In genomic region chr1:21232044-21232443, GRCh38 we compare ENCODE assay signal across 1 cellular context.
TF ChIP-seq lines count a peak whose summit lies in the region.

No MANE protein-coding gene starts in this region.

TF ChIP-seq in HepG2, 621 proteins besides CTCF, POLR2A, EP300 and RAD21 (continues in another document):
- peak; percentile 52 for TF ChIP-seq ZNF770 (CRISPR knock-in tag; IDR thresholded peaks at IDR 0.05)
- no peak for TF ChIP-seq ZNF724P (CRISPR knock-in tag; IDR thresholded peaks at IDR 0.05; ENCODE audit: borderline replicate concordance)
- TF ChIP-seq ZNF674 (CRISPR knock-in tag; IDR thresholded peaks at IDR 0.05; ENCODE audit: low read depth): no peak
- TF ChIP-seq KLF11 (CRISPR knock-in tag; IDR thresholded peaks at IDR 0.05): no peak
- TF ChIP-seq ZZZ3 (CRISPR knock-in tag; IDR thresholded peaks at IDR 0.05; ENCODE audit: borderline replicate concordance): no peak
- no peak for TF ChIP-seq JARID2 (CRISPR knock-in tag; IDR thresholded peaks at IDR 0.05; ENCODE audit: insufficient replicate concordance)
- no peak for TF ChIP-seq SCMH1 (CRISPR knock-in tag; IDR thresholded peaks at IDR 0.05; ENCODE audit: borderline replicate concordance)
- TF ChIP-seq NKX3-1 (CRISPR knock-in tag; IDR thresholded peaks at IDR 0.05): no peak
- TF ChIP-seq LCORL (IDR thresholded peaks at IDR 0.05): no peak
- no peak for TF ChIP-seq LCORL (CRISPR knock-in tag; IDR thresholded peaks at IDR 0.05)
- TF ChIP-seq ZNF337 (CRISPR knock-in tag; IDR thresholded peaks at IDR 0.05; ENCODE audit: borderline replicate concordance, low read depth): no peak
- TF ChIP-seq BRF2 (CRISPR knock-in tag; IDR thresholded peaks at IDR 0.05): no peak
- no peak for TF ChIP-seq ZFY (CRISPR knock-in tag; IDR thresholded peaks at IDR 0.05)
- no peak for TF ChIP-seq CC2D1A (CRISPR knock-in tag; IDR thresholded peaks at IDR 0.05)
- TF ChIP-seq SNAPC5 (CRISPR knock-in tag; IDR thresholded peaks at IDR 0.05; ENCODE audit: borderline replicate concordance): no peak
- TF ChIP-seq ETS1 (CRISPR knock-in tag; IDR thresholded peaks at IDR 0.05): no peak
- no peak for TF ChIP-seq PAXIP1 (CRISPR knock-in tag; conservative IDR thresholded peaks at IDR 0.05)
- no peak for TF ChIP-seq MED8 (CRISPR knock-in tag; IDR thresholded peaks at IDR 0.05; ENCODE audit: insufficient replicate concordance)
- TF ChIP-seq MAF1 (CRISPR knock-in tag; IDR thresholded peaks at IDR 0.05; ENCODE audit: borderline replicate concordance): no peak
- no peak for TF ChIP-seq MLXIP (CRISPR knock-in tag; IDR thresholded peaks at IDR 0.05; ENCODE audit: borderline replicate concordance)
- TF ChIP-seq JUND (CRISPR knock-in tag; IDR thresholded peaks at IDR 0.05): no peak
- no peak for TF ChIP-seq SYNCRIP (IDR thresholded peaks at IDR 0.05; ENCODE audit: insufficient read depth, low read depth, low read length)
- no peak for TF ChIP-seq ZNF547 (CRISPR knock-in tag; IDR thresholded peaks at IDR 0.05)
- no peak for TF ChIP-seq ELK4 (CRISPR knock-in tag; IDR thresholded peaks at IDR 0.05; ENCODE audit: borderline replicate concordance)
- peak; percentile 93 for TF ChIP-seq STAG1 (CRISPR knock-in tag; IDR thresholded peaks at IDR 0.05)
- no peak for TF ChIP-seq ZNF678 (CRISPR knock-in tag; IDR thresholded peaks at IDR 0.05)
- no peak for TF ChIP-seq ZBTB2 (CRISPR knock-in tag; IDR thresholded peaks at IDR 0.05; ENCODE audit: low read depth)
- no peak for TF ChIP-seq NR2F1 (CRISPR knock-in tag; IDR thresholded peaks at IDR 0.05)
- no peak for TF ChIP-seq CREBL2 (CRISPR knock-in tag; IDR thresholded peaks at IDR 0.05; ENCODE audit: borderline replicate concordance)
- no peak for TF ChIP-seq ZNF430 (CRISPR knock-in tag; IDR thresholded peaks at IDR 0.05)
- TF ChIP-seq ZNF891 (CRISPR knock-in tag; IDR thresholded peaks at IDR 0.05): no peak
- no peak for TF ChIP-seq ZNF235 (CRISPR knock-in tag; IDR thresholded peaks at IDR 0.05; ENCODE audit: borderline replicate concordance)
- no peak for TF ChIP-seq PAF1 (CRISPR knock-in tag; IDR thresholded peaks at IDR 0.05)
- no peak for TF ChIP-seq TFE3 (CRISPR knock-in tag; IDR thresholded peaks at IDR 0.05)
- peak; percentile 94 for TF ChIP-seq SMC3 (IDR thresholded peaks at IDR 0.05; ENCODE audit: low read length)
- TF ChIP-seq CEBPB (IDR thresholded peaks at IDR 0.05; ENCODE audit: borderline replicate concordance, low read depth, low read length): no peak
- no peak for TF ChIP-seq ZNF496 (CRISPR knock-in tag; IDR thresholded peaks at IDR 0.05; ENCODE audit: insufficient replicate concordance)
- 0 out of 2 replicates have a peak, but pooled peaks have one; percentile 26 for TF ChIP-seq ELF3 (CRISPR knock-in tag; IDR thresholded peaks at IDR 0.05)
- TF ChIP-seq ARID5B (CRISPR knock-in tag; IDR thresholded peaks at IDR 0.05): 0 out of 2 replicates have a peak, but pooled peaks have one; percentile 9
- TF ChIP-seq GPN1 (CRISPR knock-in tag; IDR thresholded peaks at IDR 0.05; ENCODE audit: borderline replicate concordance): no peak
- no peak for TF ChIP-seq MEF2D (CRISPR knock-in tag; IDR thresholded peaks at IDR 0.05)
